Comparison of ENCODE assay signal across 8 cellular contexts in the genomic region with DNA sequence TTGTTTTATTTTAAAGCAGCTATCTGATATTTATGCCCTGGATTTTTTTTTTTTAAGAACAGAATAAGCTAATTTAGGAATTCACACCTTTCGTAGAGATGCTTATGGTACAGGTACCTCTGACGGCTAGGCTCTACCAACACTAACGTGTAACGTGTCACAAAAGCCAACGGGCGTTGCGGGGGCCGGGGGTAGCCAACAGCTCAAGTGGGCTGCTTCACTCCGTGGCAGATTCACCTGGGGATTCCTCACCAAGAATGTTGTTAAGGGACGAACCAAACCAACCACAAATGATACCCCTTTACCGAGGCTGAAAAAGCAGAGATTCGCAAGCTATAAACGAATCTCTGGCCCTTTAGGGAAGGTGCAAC. TPM values are rescaled to one million over a fixed set of nuclear protein-coding genes. Genes with fewer than 3 reads are reported as not detected.
A peak's percentile ranks its signal among the peaks of the same experiment; 100 is the strongest.
DNase-seq lines count a peak whose midpoint lies in the region; ATAC-seq, FAIRE-seq and TF ChIP-seq lines count a peak whose summit lies in the region.

No MANE protein-coding gene starts in this region.

- CTCF ChIA-PET in BJ (lab: Yijun Ruan, JAX), result interaction anchor here (0.6 to 1.6 kb wide), 3 partner anchors 53 to 265 kb away, joined by 3 to 5 read pairs (median 4); no protein-coding TSS in a partner anchor
- CTCF ChIA-PET in HepG2 (lab: Yijun Ruan, JAX; ENCODE audit: low intra/inter-chr PET ratio, low total read pairs), result no interaction called here

- TF ChIP-seq POLR2A in HepG2 (IDR thresholded peaks at IDR 0.05; ENCODE audit: insufficient read depth in 1 of 2, low read depth in 2 of 2, low read length in 2 of 2) (no peak; a peak in 1 of 4 replicates), stomach (IDR thresholded peaks at IDR 0.05) (no peak)

- peaks cover 22% of the 10 kb centered on the region for H3K4me1 ChIP-seq in HUES64 (ENCODE audit: insufficient read depth, low read length)
- peaks cover 50% of the 10 kb centered on the region for H3K4me1 ChIP-seq in HepG2 (ENCODE audit: insufficient read depth, low read length)
- H3K4me1 ChIP-seq in stomach, result peaks cover 24 to 59% (median 40%) of the 10 kb centered on the region in 4 donors

- in situ Hi-C loops in HepG2 (cut with HindIII; ENCODE audit: extremely low pct_ligation_motif_present, low pct_unique_long_range_greater_than_20kb), result no loop called here

- no peak for FAIRE-seq in HepG2 (lab: Jason Lieb, UNC)

- H3K27ac Mint-ChIP-seq in activated naive CD8-positive, alpha-beta T cell treated with anti-CD3 and anti-CD28 coated beads, Interleukin-2, amount 50 U/mL, for 24 hours, result peak overlapping the region; percentile 84

- TF ChIP-seq EP300 in HepG2 (IDR thresholded peaks at IDR 0.05; ENCODE audit: low read depth in 2 of 2, low read length in 2 of 2) (no peak), HepG2 (CRISPR knock-in tag; IDR thresholded peaks at IDR 0.05; ENCODE audit: borderline replicate concordance) (no peak), stomach (IDR thresholded peaks at IDR 0.05) (no peak)

- no peak for ATAC-seq in activated naive CD8-positive, alpha-beta T cell treated with anti-CD3 and anti-CD28 coated beads, Interleukin-2, amount 50 U/mL, for 24 hours
- ATAC-seq in HepG2, result no peak; the same call in 2 of the 3 replicates
- ATAC-seq in GM21825 (IDR thresholded peaks at IDR 0.05; ENCODE audit: unreplicated experiment), result no peak
- no peak for ATAC-seq in GM21619 (IDR thresholded peaks at IDR 0.05; ENCODE audit: unreplicated experiment)

- H3K27me3 ChIP-seq in BJ (ENCODE audit: control insufficient read depth, insufficient read depth, low read length) (no peaks in the 10 kb centered on the region), HUES64 (ENCODE audit: insufficient read depth, low read length) (no peaks in the 10 kb centered on the region), HepG2 (ENCODE audit: control insufficient read depth in 1 of 2, insufficient read depth in 2 of 2, low read length in 2 of 2) (no peaks in the 10 kb centered on the region; a peak in 1 of 5 replicates), stomach (no peaks in the 10 kb centered on the region)

- H3K36me3 ChIP-seq in BJ (ENCODE audit: control insufficient read depth, insufficient read depth, low read length), result no peaks in the 10 kb centered on the region; the same call in 1 of the 2 replicates
- peaks cover 11% of the 10 kb centered on the region for H3K36me3 ChIP-seq in HUES64 (ENCODE audit: insufficient read depth, low read length)
- no peaks in the 10 kb centered on the region; a peak in 1 of 5 replicates for H3K36me3 ChIP-seq in HepG2 (replicated peaks in 1 of 2; ENCODE audit: control insufficient read depth in 1 of 2, insufficient read depth in 2 of 2, low read length in 2 of 2)
- H3K36me3 ChIP-seq in stomach, result no peaks in the 10 kb centered on the region

- POLR2A ChIA-PET in BJ (lab: Charles Lee) (interaction anchor here (0.5 kb wide), 1 partner anchor 451 kb away, joined by 3 read pairs; no protein-coding TSS in a partner anchor), HepG2 (lab: Yijun Ruan, JAX) (interaction anchor here (2.1 to 2.7 kb wide), 2 partner anchors 13 to 35 kb away, joined by 6 to 11 read pairs; no protein-coding TSS in a partner anchor)

- DNase-seq in BJ (ENCODE audit: low read depth) (no peak), HepG2 (ENCODE audit: low spot score) (no peak), stomach (no peak), dermis blood vessel endothelial cell (no peak)
- peak; percentile 18 for DNase-seq in activated naive CD8-positive, alpha-beta T cell treated with anti-CD3 and anti-CD28 coated beads, Interleukin-2, amount 50 U/mL, for 24 hours

- H3K27ac ChIP-seq in HUES64 (ENCODE audit: low read depth, low read length), result peak overlapping the region; percentile 87; the same call in 1 of the 2 replicates
- peak overlapping the region; percentile 87 for H3K27ac ChIP-seq in HepG2 (ENCODE audit: extremely low read length, insufficient read depth, low read length)
- H3K27ac ChIP-seq in stomach, result peak overlapping the region; percentile 91 to 99 (median 94)

- intact Hi-C loops in HepG2 (cut with micrococcal nuclease; ENCODE audit: unreplicated experiment) (loop anchor here (5.0 kb wide), 1 partner anchor 40 kb away; no protein-coding TSS in a partner anchor), stomach (cut with DNase I; ENCODE audit: low total_unique reads) (no loop called here)

- peak overlapping the region; percentile 84 for H3K4me2 ChIP-seq in HepG2 (ENCODE audit: low read depth, low read length)

- H4K20me1 ChIP-seq in HepG2 (ENCODE audit: insufficient read depth, low read length), result no peaks in the 10 kb centered on the region

- H3K9ac ChIP-seq in HUES64 (ENCODE audit: low read depth, low read length) (peak overlapping the region; percentile 92), HepG2 (ENCODE audit: insufficient read depth, low read depth, low read length) (peak overlapping the region; percentile 82)

- 7% methylated on average over 13 of the region's 13 CpGs for WGBS in HUES64
- WGBS in HepG2 (ENCODE audit: low lambda C conversion rate), result 3% methylated on average over 12 of the region's 13 CpGs
- WGBS in stomach, 5 donors, result 7 to 14% (median 8%) methylated on average over 13 of the region's 13 CpGs

- TF ChIP-seq RAD21 in HepG2 (CRISPR knock-in tag; IDR thresholded peaks at IDR 0.05), result no peak

- peaks cover 39% of the 10 kb centered on the region for H3K79me2 ChIP-seq in HepG2 (ENCODE audit: insufficient read depth, low read length)

- no peaks in the 10 kb centered on the region for H3K27me3 Mint-ChIP-seq in activated naive CD8-positive, alpha-beta T cell treated with anti-CD3 and anti-CD28 coated beads, Interleukin-2, amount 50 U/mL, for 24 hours

- H3K9me3 ChIP-seq in HUES64 (ENCODE audit: insufficient read depth, low read depth, low read length) (no peaks in the 10 kb centered on the region), HepG2 (ENCODE audit: low read length) (no peaks in the 10 kb centered on the region), stomach (no peaks in the 10 kb centered on the region)

- TF ChIP-seq CTCF in BJ (IDR thresholded peaks at IDR 0.05; ENCODE audit: insufficient read depth, low read depth, low read length) (no peak), HepG2 (CRISPR knock-in tag; IDR thresholded peaks at IDR 0.05) (no peak), stomach (IDR thresholded peaks at IDR 0.05) (no peak)

- peak overlapping the region; percentile 87 for H3K4me3 Mint-ChIP-seq in activated naive CD8-positive, alpha-beta T cell treated with anti-CD3 and anti-CD28 coated beads, Interleukin-2, amount 50 U/mL, for 24 hours

- no peak overlapping the region for H2AFZ ChIP-seq in HepG2 (ENCODE audit: low read length)

- H3K4me3 ChIP-seq in BJ (ENCODE audit: low read depth, low read length) (peak overlapping the region; percentile 88), HUES64 (ENCODE audit: low read length) (peak overlapping the region; percentile 89), HepG2 (replicated peaks in 1 of 3; ENCODE audit: insufficient read depth in 1 of 3, low read depth in 2 of 3, low read length in 3 of 3) (peak overlapping the region; percentile 70 to 88 (median 78)), stomach (peak overlapping the region; percentile 69 to 93 (median 84))

- H3K4me1 Mint-ChIP-seq in activated naive CD8-positive, alpha-beta T cell treated with anti-CD3 and anti-CD28 coated beads, Interleukin-2, amount 50 U/mL, for 24 hours, result peaks cover 48% of the 10 kb centered on the region

- BruUV-seq in HepG2 (replicated peaks; lab: Mats Ljungman, UMichigan), result TSS peak; percentile 59

- H3K9me3 Mint-ChIP-seq in activated naive CD8-positive, alpha-beta T cell treated with anti-CD3 and anti-CD28 coated beads, Interleukin-2, amount 50 U/mL, for 24 hours, result no peaks in the 10 kb centered on the region

- peaks cover 3% of the 10 kb centered on the region for H3K36me3 Mint-ChIP-seq in activated naive CD8-positive, alpha-beta T cell treated with anti-CD3 and anti-CD28 coated beads, Interleukin-2, amount 50 U/mL, for 24 hours (ENCODE audit: low read depth)

TF ChIP-seq in HepG2, 621 proteins besides CTCF, POLR2A, EP300 and RAD21 (continues in another document):
- TF ChIP-seq MBD4 (IDR thresholded peaks at IDR 0.05; ENCODE audit: borderline replicate concordance, low read length) (no peak), KMT2A (CRISPR knock-in tag; IDR thresholded peaks at IDR 0.05) (no peak), DNMT1 (CRISPR knock-in tag; IDR thresholded peaks at IDR 0.05) (no peak), ZNF225 (CRISPR knock-in tag; IDR thresholded peaks at IDR 0.05) (no peak), PAX8 (CRISPR knock-in tag; IDR thresholded peaks at IDR 0.05; ENCODE audit: borderline replicate concordance) (no peak), MIER3 (CRISPR knock-in tag; IDR thresholded peaks at IDR 0.05; ENCODE audit: borderline replicate concordance) (no peak)

RNA-seq across cellular contexts. Expression of a gene that starts 1.0 kb away (rescaled TPM):
- polyA plus RNA-seq in BJ (2011; rRNA removed) (14.4 and 16.9 TPM in 2 replicates), HepG2 (2011; rRNA removed) (264 and 329 TPM in 2 replicates), stomach (10 to 100 TPM in 1 of 3 donors, 1 to 10 TPM in 2; 5.0 to 11.6 (median 9.6) TPM)
- 17.0 and 19.2 TPM in 2 replicates for polyA minus RNA-seq in BJ (2011; rRNA and poly(A)+ RNA removed)
- 12.6 TPM for polyA plus RNA-seq in HUES64 (2013, experiment 1 of 2)
- 15.5 TPM for polyA plus RNA-seq in HUES64 (2013, experiment 2 of 2)
- total RNA-seq in HepG2 (2016; rRNA removed; fragmentation: Illumina TruSeq; extraction: Trizol) (12.1 and 14.8 TPM in 2 replicates), stomach (10 to 100 TPM in 2 of 5 donors, 1 to 10 TPM in 3; 7.8 to 26.6 (median 8.9) TPM), dermis blood vessel endothelial cell (18.5 and 21.7 TPM in 2 replicates)
- total RNA-seq in HepG2 (2016; cell fraction: cytosol; rRNA removed; fragmentation: Illumina TruSeq; extraction: Trizol; ENCODE audit: low read depth), result 31.5 and 32.2 TPM in 2 replicates
- 13.6 and 13.9 TPM in 2 replicates for total RNA-seq in HepG2 (2016; cell fraction: insoluble cytoplasmic fraction; rRNA removed; fragmentation: Illumina TruSeq; extraction: Trizol)
- total RNA-seq in HepG2 (2016; cell fraction: membrane; rRNA removed; fragmentation: Illumina TruSeq; extraction: Trizol), result 19.2 and 21.3 TPM in 2 replicates
- total RNA-seq in HepG2 (2016; cell fraction: nucleus; rRNA removed; fragmentation: Illumina TruSeq; extraction: Trizol), result 13.3 and 21.7 TPM in 2 replicates
- polyA plus RNA-seq in HepG2 (2011; cell fraction: cytosol; rRNA removed), result 53.3 and 78.4 TPM in 2 replicates
- polyA plus RNA-seq in HepG2 (2011; cell fraction: nucleus; rRNA removed), result 43.5 and 164 TPM in 2 replicates
- 328 and 350 TPM in 2 replicates for polyA plus RNA-seq in HepG2 (2012)
- 4.5 and 7.9 TPM in 2 replicates for polyA plus RNA-seq in HepG2 (2016; cell fraction: cytosol; fragmentation: Illumina TruSeq; extraction: Trizol; ENCODE audit: low read depth)
- 15.0 and 19.4 TPM in 2 replicates for polyA plus RNA-seq in HepG2 (2016; cell fraction: insoluble cytoplasmic fraction; fragmentation: Illumina TruSeq; extraction: Trizol; ENCODE audit: low read depth)
- polyA plus RNA-seq in HepG2 (2016; cell fraction: membrane; fragmentation: Illumina TruSeq; extraction: Trizol; ENCODE audit: low read depth), result 13.3 and 13.8 TPM in 2 replicates
- polyA plus RNA-seq in HepG2 (2016; cell fraction: nucleus; fragmentation: Illumina TruSeq; extraction: Trizol; ENCODE audit: insufficient read depth, low read depth), result 9.7 and 13.0 TPM in 2 replicates
- 20.3 and 122 TPM in 2 replicates for polyA minus RNA-seq in HepG2 (2011; rRNA and poly(A)+ RNA removed; ENCODE audit: low replicate concordance)
- polyA minus RNA-seq in HepG2 (2011; cell fraction: cytosol; rRNA and poly(A)+ RNA removed), result 191 and 214 TPM in 2 replicates
- polyA minus RNA-seq in HepG2 (2011; cell fraction: nucleus; rRNA and poly(A)+ RNA removed), result 100 and 245 TPM in 2 replicates
